ENCODE assay signal across 26 cellular contexts in genomic region chr11:110900426-110900825, GRCh38.
"Had no signal": no experiment of that assay in that cellular context is flagged by ENCODE, and none has a peak within 500 bp of the region (broad histone marks: within the 10 kb centered on the region; RNA-seq: fewer than 3 reads in every experiment).

No MANE protein-coding gene starts in this region.

- DNase-seq: activated effector memory CD4-positive, alpha-beta T cell treated with anti-CD3 and anti-CD28 coated beads, Interleukin-2, amount 50 U/mL, for 16 hours; activated effector memory CD4-positive, alpha-beta T cell treated with Interleukin-2 at 50 U/mL for 16 hours; activated gamma-delta T cell; activated gamma-delta T cell treated with Interleukin-2 at 50 U/mL for 16 hours; activated naive CD4-positive, alpha-beta T cell; activated naive CD4-positive, alpha-beta T cell treated with anti-CD3 and anti-CD28 coated beads for 36 hours; activated naive CD4-positive, alpha-beta T cell treated with anti-CD3 and anti-CD28 coated beads, Interleukin-2, amount 10 ng/mL, durations not matched to agents 7 days and 5 days; activated naive CD4-positive, alpha-beta T cell treated with anti-CD3 and anti-CD28 coated beads, Interleukin-2, amount 50 U/mL, for 16 hours; activated naive CD4-positive, alpha-beta T cell treated with Interleukin-2 at 50 U/mL for 16 hours; activated naive CD8-positive, alpha-beta T cell treated with anti-CD3 and anti-CD28 coated beads for 36 hours; activated naive CD8-positive, alpha-beta T cell treated with anti-CD3 and anti-CD28 coated beads, Interleukin-2, amount 10 ng/mL, durations not matched to agents 7 days and 5 days; activated naive CD8-positive, alpha-beta T cell treated with anti-CD3 and anti-CD28 coated beads, Interleukin-2, amount 50 U/mL, for 24 hours; activated T-cell treated with anti-CD3 and anti-CD28 coated beads, Interleukin-2, amount 50 U/mL, for 1 hour; activated T-cell treated with anti-CD3 and anti-CD28 coated beads, Interleukin-2, amount 50 U/mL, for 24 hours; activated T-cell treated with anti-CD3 and anti-CD28 coated beads, Interleukin-2, amount 50 U/mL, for 4 hours; activated T-cell treated with anti-CD3 and anti-CD28 coated beads, Interleukin-2, amount 50 U/mL, for 48 hours; activated T-cell treated with anti-CD3 and anti-CD28 coated beads, Interleukin-2, amount 50 U/mL, for 72 hours; adrenal gland; amniotic stem cell; amygdala; anterior cingulate cortex; aorta; body of pancreas; brain microvascular endothelial cell; central memory CD4-positive, alpha-beta T cell; cerebellar nuclear complex had no signal
